In genomic region chr17:69246726-69247375, GRCh38 we compare ENCODE assay signal across 8 cellular contexts. TPM values are rescaled to one million over a fixed set of nuclear protein-coding genes. Genes with fewer than 3 reads are reported as not detected.
DNase-seq lines count a peak whose midpoint lies in the region; ATAC-seq and TF ChIP-seq lines count a peak whose summit lies in the region.

No MANE protein-coding gene starts in this region.

- DNase-seq in SHP77 (lab: John Stamatoyannopoulos, UW) (peak; percentile 7 to 20), fibroblast of peridontal ligament (ENCODE audit: extremely low read depth) (peak; percentile 85), ovary (no peak), activated gamma-delta T cell (lab: John Stamatoyannopoulos, UW) (no peak)
- DNase-seq in activated CD8-positive, alpha-beta memory T cell treated with anti-CD3 and anti-CD28 coated beads for 24 hours: no peak

- no peaks in the 10 kb centered on the region for H3K36me3 ChIP-seq in ovary

- intact Hi-C loops in ovary (cut with DNase I): no loop called here

- no peaks in the 10 kb centered on the region for H3K4me1 ChIP-seq in ovary (ENCODE audit: insufficient read depth)

- H3K27me3 ChIP-seq in ovary: no peaks in the 10 kb centered on the region

- TF ChIP-seq EP300 in ovary (IDR thresholded peaks at IDR 0.05): no peak

- peak; percentile 53 for ATAC-seq in GM18498 (IDR thresholded peaks at IDR 0.05; ENCODE audit: unreplicated experiment)

- no peak for TF ChIP-seq POLR2A in ovary (IDR thresholded peaks at IDR 0.05)

- 48 to 52% (median 49%) methylated on average over 4 of the region's 4 CpGs for WGBS in ovary, 3 donors

- H3K27ac ChIP-seq in 22Rv1 (no peak overlapping the region), ovary (no peak overlapping the region)

- H3K9me3 ChIP-seq in ovary: no peaks in the 10 kb centered on the region

- TF ChIP-seq CTCF in 22Rv1 (IDR thresholded peaks at IDR 0.05): peak; percentile 77
- TF ChIP-seq CTCF in LNCAP (IDR thresholded peaks at IDR 0.05): peak; percentile 67
- peak; percentile 28 to 62 (median 46) for TF ChIP-seq CTCF in ovary (IDR thresholded peaks at IDR 0.05)

- no peak overlapping the region for H3K4me3 ChIP-seq in ovary

RNA-seq across cellular contexts. Expression of gene ABCA10, which starts 18.2 kb away (rescaled TPM):
- 10 to 100 TPM; 18.8 to 65.7 (median 31.1) TPM for total RNA-seq in ovary
- 10 to 100 TPM; 34.3 to 34.7 TPM for polyA plus RNA-seq in ovary

Comparison
In these comparisons a context has a peak if more than half of its experiments do, and no peak if none do; other contexts are left out.
1. DNase-seq: peak in SHP77 (2 of 2) and fibroblast of peridontal ligament (single experiment); none in ovary (0 of 5), activated CD8-positive, alpha-beta memory T cell treated with anti-CD3 and anti-CD28 coated beads for 24 hours (single experiment) and activated gamma-delta T cell (single experiment).
2. Peak in every context shown above with its lines, with median percentiles within 50 percentile points of each other: CTCF ChIP-seq.